8 cellular contexts compared by ENCODE assay signal in the genomic region with DNA sequence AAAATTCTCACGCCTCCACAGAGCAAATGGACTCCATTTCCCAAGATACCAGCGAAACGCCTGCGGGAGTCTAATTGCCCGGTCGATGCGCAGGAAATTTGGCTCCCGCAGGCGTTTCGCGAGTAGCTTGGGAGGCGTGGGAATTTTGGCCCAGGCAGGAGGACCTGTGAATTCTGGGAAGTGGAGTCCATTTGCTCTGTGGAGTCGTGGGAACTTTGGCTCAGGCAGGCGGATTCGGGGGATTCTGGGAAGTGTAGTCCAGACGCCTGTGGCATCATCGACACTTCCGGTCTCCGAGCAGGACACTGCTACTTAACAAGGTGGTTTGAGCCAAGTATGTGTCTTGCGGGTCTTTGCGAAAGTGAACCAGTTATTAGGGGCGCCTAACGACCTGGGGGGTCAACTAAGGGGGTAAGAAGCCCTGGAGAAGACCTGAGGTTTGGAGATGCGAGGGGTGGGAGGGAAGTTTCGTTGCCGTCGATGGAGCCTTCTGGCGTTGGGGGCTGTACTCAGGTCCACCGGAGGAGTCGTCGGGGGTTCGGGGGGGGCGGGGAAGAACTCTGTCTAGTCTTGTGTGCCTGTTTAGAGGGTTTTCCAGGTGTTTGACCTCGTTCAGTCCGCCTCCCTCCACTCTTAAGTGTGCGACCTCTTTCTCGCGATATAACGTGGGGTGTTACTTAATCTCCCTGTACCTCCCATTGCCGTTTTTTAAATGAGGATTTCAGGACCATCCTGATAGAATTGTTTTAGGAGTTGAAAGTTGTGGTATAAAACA. TPM values are rescaled to one million over a fixed set of nuclear protein-coding genes. Genes with fewer than 3 reads are reported as not detected.
DNase-seq lines count a peak whose midpoint lies in the region; ATAC-seq and TF ChIP-seq lines count a peak whose summit lies in the region.

A gene (plus strand): TSS at position 277 of the 775 bp plus-strand sequence. CDS start 4,356 bp downstream, outside the sequence.

- H3K9me3 Mint-ChIP-seq in activated naive CD8-positive, alpha-beta T cell treated with anti-CD3 and anti-CD28 coated beads, Interleukin-2, amount 10 ng/mL, durations not matched to agents 7 days and 5 days = peaks cover 11% of the 10 kb centered on the region

- H3K27me3 ChIP-seq in suprapubic skin = no peaks in the 10 kb centered on the region

- H3K36me3 Mint-ChIP-seq in activated naive CD8-positive, alpha-beta T cell treated with anti-CD3 and anti-CD28 coated beads, Interleukin-2, amount 10 ng/mL, durations not matched to agents 7 days and 5 days = peaks cover 21% of the 10 kb centered on the region

- H3K4me3 Mint-ChIP-seq in activated naive CD8-positive, alpha-beta T cell treated with anti-CD3 and anti-CD28 coated beads, Interleukin-2, amount 10 ng/mL, durations not matched to agents 7 days and 5 days = peak within 1 kb of the TSS; percentile 96

- peak within 1 kb of the TSS; percentile 77 for H3K4me3 ChIP-seq in suprapubic skin

- H3K36me3 ChIP-seq in suprapubic skin = peaks cover 6% of the 10 kb centered on the region

- TF ChIP-seq EP300 in suprapubic skin (IDR thresholded peaks at IDR 0.05) = no peak

- intact Hi-C loops in Right ventricle myocardium inferior (cut with DNase I) = loop anchor here (1.0 to 5.0 kb wide), 2 partner anchors 18 to 47 kb away; a partner anchor contains a TSS

- no peaks in the 10 kb centered on the region for H3K27me3 Mint-ChIP-seq in activated naive CD8-positive, alpha-beta T cell treated with anti-CD3 and anti-CD28 coated beads, Interleukin-2, amount 10 ng/mL, durations not matched to agents 7 days and 5 days

- peak; percentile 85 for ATAC-seq in activated naive CD8-positive, alpha-beta T cell treated with anti-CD3 and anti-CD28 coated beads, Interleukin-2, amount 10 ng/mL, durations not matched to agents 7 days and 5 days (ENCODE audit: low read depth)
- peak; percentile 100 for ATAC-seq in Right ventricle myocardium inferior
- peak; percentile 99 for ATAC-seq in omental fat pad (ENCODE audit: low FRiP score)

- no peak for TF ChIP-seq POLR2A in suprapubic skin (IDR thresholded peaks at IDR 0.05)

- POLR2A ChIA-PET in activated naive CD8-positive, alpha-beta T cell treated with anti-CD3 and anti-CD28 coated beads, Interleukin-2, amount 10 ng/mL, durations not matched to agents 7 days and 5 days (lab: Charles Lee) = interaction anchor here (0.6 to 1.6 kb wide), 3 partner anchors 49 to 707 kb away, joined by 3 to 4 read pairs (median 3); a partner anchor contains a TSS

- TF ChIP-seq CTCF in omental fat pad (IDR thresholded peaks at IDR 0.05) (no peak), suprapubic skin (IDR thresholded peaks at IDR 0.05) (no peak)

- H3K4me1 Mint-ChIP-seq in activated naive CD8-positive, alpha-beta T cell treated with anti-CD3 and anti-CD28 coated beads, Interleukin-2, amount 10 ng/mL, durations not matched to agents 7 days and 5 days = peaks cover 6% of the 10 kb centered on the region

- H3K9me3 ChIP-seq in suprapubic skin = peaks cover 13% of the 10 kb centered on the region

- H3K27ac ChIP-seq in suprapubic skin = peak within 1 kb of the TSS; percentile 58

- H3K4me1 ChIP-seq in suprapubic skin = peaks cover 9% of the 10 kb centered on the region

- DNase-seq in DMS153 treated with DMSO at 0.1 percent for 48 hours (lab: John Stamatoyannopoulos, UW; ENCODE audit: unreplicated experiment) = peak; percentile 59
- peak; percentile 91 for DNase-seq in H4 (ENCODE audit: low spot score)
- DNase-seq in MV-4-11 (lab: John Stamatoyannopoulos, UW) = peak; percentile 96
- peak; percentile 27 for DNase-seq in SKM-1 (lab: John Stamatoyannopoulos, UW; ENCODE audit: unreplicated experiment)
- DNase-seq in activated naive CD8-positive, alpha-beta T cell treated with anti-CD3 and anti-CD28 coated beads, Interleukin-2, amount 10 ng/mL, durations not matched to agents 7 days and 5 days = peak; percentile 74
- DNase-seq in Right ventricle myocardium inferior (ENCODE audit: missing footprints) = peak; percentile 93
- peak; percentile 56 for DNase-seq in omental fat pad (ENCODE audit: low spot score)
- peak; percentile 94 to 95 for DNase-seq in suprapubic skin (ENCODE audit: low spot score in 2 of 2)

- WGBS in suprapubic skin = 1% methylated on average over 19 of the region's 40 CpGs

- peak within 1 kb of the TSS; percentile 95 for H3K27ac Mint-ChIP-seq in activated naive CD8-positive, alpha-beta T cell treated with anti-CD3 and anti-CD28 coated beads, Interleukin-2, amount 10 ng/mL, durations not matched to agents 7 days and 5 days

RNA-seq across cellular contexts. Expression of the gene that starts here (rescaled TPM):
- 2.4 and 3.4 TPM in 2 replicates for total RNA-seq in H4 (2014; rRNA removed; shearing (Covaris generic))
- 10 to 100 TPM; 12.3 to 12.9 TPM for total RNA-seq in activated naive CD8-positive, alpha-beta T cell treated with anti-CD3 and anti-CD28 coated beads, Interleukin-2, amount 10 ng/mL, durations not matched to agents 7 days and 5 days
- 7.6 TPM for total RNA-seq in Right ventricle myocardium inferior
- 1 to 10 TPM; 5.0 to 8.2 (median 6.9) TPM for total RNA-seq in omental fat pad
- 1 to 10 TPM; 2.2 to 10.0 (median 8.0) TPM for total RNA-seq in suprapubic skin

Comparison
In these comparisons a context has a peak if more than half of its experiments do, and no peak if none do; other contexts are left out.
1. Peak in every context shown above with its lines: DNase-seq, ATAC-seq, H3K4me3 ChIP-seq and H3K27ac ChIP-seq.
2. DNase-seq: peak in every context shown above with its lines; median percentile 96 in MV-4-11; 94 in suprapubic skin; 93 in Right ventricle myocardium inferior; 91 in H4; 74 in activated naive CD8-positive, alpha-beta T cell treated with anti-CD3 and anti-CD28 coated beads, Interleukin-2, amount 10 ng/mL, durations not matched to agents 7 days and 5 days; 59 in DMS153 treated with DMSO at 0.1 percent for 48 hours; 56 in omental fat pad; 27 in SKM-1.